Comparison of ENCODE assay signal across 7 cellular contexts in genomic region chr16:75244844-75245758, GRCh38. TPM values are rescaled to one million over a fixed set of nuclear protein-coding genes. Genes with fewer than 3 reads are reported as not detected.
DNase-seq lines count a peak whose midpoint lies in the region; ATAC-seq and TF ChIP-seq lines count a peak whose summit lies in the region.

No MANE protein-coding gene starts in this region.

- H3K4me1 Mint-ChIP-seq in endothelial cell (ENCODE audit: unreplicated experiment) = peaks cover 61% of the 10 kb centered on the region

- peak overlapping the region; percentile 59 for H3K9ac ChIP-seq in mesendoderm (ENCODE audit: low read length)

- peak overlapping the region; percentile 84 for H3K56ac ChIP-seq in mesendoderm (ENCODE audit: low read length)

- H2BK15ac ChIP-seq in mesendoderm (replicated peaks; ENCODE audit: low read depth) = no peak overlapping the region

- peaks cover 7% of the 10 kb centered on the region for H3K36me3 ChIP-seq in mesendoderm (ENCODE audit: control insufficient read depth, insufficient read depth, low read length)

- H3K4ac ChIP-seq in mesendoderm (ENCODE audit: low read depth, low read length) = peak overlapping the region; percentile 31

- H3K27me3 Mint-ChIP-seq in endothelial cell (ENCODE audit: unreplicated experiment) = peaks cover 36% of the 10 kb centered on the region

- H3K36me3 Mint-ChIP-seq in endothelial cell (ENCODE audit: low read depth, unreplicated experiment) = peaks cover 34% of the 10 kb centered on the region

- no peak overlapping the region for H4K8ac ChIP-seq in mesendoderm (ENCODE audit: low read depth, low read length)

- peak overlapping the region; percentile 10 for H2BK120ac ChIP-seq in mesendoderm (ENCODE audit: low read depth, low read length)

- H3K4me3 Mint-ChIP-seq in endothelial cell (ENCODE audit: unreplicated experiment) = peak overlapping the region; percentile 83

- H4K5ac ChIP-seq in mesendoderm (ENCODE audit: low read length) = no peak overlapping the region

- peak overlapping the region; percentile 39 for H3K18ac ChIP-seq in mesendoderm (ENCODE audit: low read length)

- peak overlapping the region; percentile 100 for H3K27ac Mint-ChIP-seq in endothelial cell (ENCODE audit: unreplicated experiment)

- peaks cover 18% of the 10 kb centered on the region for H3K4me1 ChIP-seq in mesendoderm (ENCODE audit: control insufficient read depth, low read depth, low read length)

- peak overlapping the region; percentile 80 for H2BK5ac ChIP-seq in mesendoderm (ENCODE audit: low read length)

- ATAC-seq in GM21423 (IDR thresholded peaks at IDR 0.05; ENCODE audit: unreplicated experiment) (peak; percentile 36), HG03135 (IDR thresholded peaks at IDR 0.05; ENCODE audit: unreplicated experiment) (no peak)

- H3K27me3 ChIP-seq in mesendoderm (ENCODE audit: insufficient read depth, low read length, poor library complexity) = no peaks in the 10 kb centered on the region

- TF ChIP-seq CTCF in endothelial cell (IDR thresholded peaks at IDR 0.05; ENCODE audit: unreplicated experiment) = no peak

- H3K79me1 ChIP-seq in mesendoderm (ENCODE audit: low read length) = peaks cover 29% of the 10 kb centered on the region

- WGBS in mesendoderm (ENCODE audit: extremely low coverage, insufficient coverage, low lambda C conversion rate) = no CpG with 5 or more reads among the region's 25 CpGs

- peak overlapping the region; percentile 56 for H3K23ac ChIP-seq in mesendoderm (ENCODE audit: low read length)

- H3K27ac ChIP-seq in mesendoderm (ENCODE audit: low read depth, low read length) = peak overlapping the region; percentile 92

- H3K79me2 ChIP-seq in mesendoderm (ENCODE audit: control insufficient read depth, insufficient read depth, low read length) = peaks cover 89% of the 10 kb centered on the region

- H3K4me3 ChIP-seq in mesendoderm (ENCODE audit: low read length) = no peak overlapping the region

- peak overlapping the region; percentile 82 for H2AK5ac ChIP-seq in mesendoderm (ENCODE audit: low read length)

- DNase-seq in NOMO-1 treated with dmso at 0.1 percent for 144 hours (lab: John Stamatoyannopoulos, UW; ENCODE audit: unreplicated experiment) (peak; percentile 26), endothelial cell (ENCODE audit: low spot score) (peak; percentile 79), mesendoderm (peak; percentile 98), ureter (ENCODE audit: low spot score) (peak; percentile 82), DMS79 (lab: John Stamatoyannopoulos, UW) (no peak)

- H3K9me3 Mint-ChIP-seq in endothelial cell (ENCODE audit: unreplicated experiment) = no peaks in the 10 kb centered on the region

- H3K4me2 ChIP-seq in mesendoderm (ENCODE audit: low read length) = no peak overlapping the region

RNA-seq across cellular contexts. Expression of gene BCAR1, which starts 6.3 kb away (rescaled TPM):
- total RNA-seq in endothelial cell (ENCODE audit: unreplicated experiment) = 182 TPM
- polyA plus RNA-seq in mesendoderm (2013, experiment 1 of 2) = 108 TPM
- 108 TPM for polyA plus RNA-seq in mesendoderm (2013, experiment 2 of 2)
- 81.8 TPM for total RNA-seq in ureter

RNA-seq across cellular contexts. Expression of gene CTRB1, which starts 26.3 kb away (rescaled TPM):
- not detected for total RNA-seq in endothelial cell (ENCODE audit: unreplicated experiment)
- not detected for polyA plus RNA-seq in mesendoderm (2013, experiment 1 of 2)
- 0.04 TPM for polyA plus RNA-seq in mesendoderm (2013, experiment 2 of 2)
- total RNA-seq in ureter = not detected

RNA-seq across cellular contexts. Expression of gene CTRB2, which starts 38.1 kb away (rescaled TPM):
- total RNA-seq in endothelial cell (ENCODE audit: unreplicated experiment) (not detected), ureter (not detected)
- 0.06 TPM for polyA plus RNA-seq in mesendoderm (2013, experiment 1 of 2)
- polyA plus RNA-seq in mesendoderm (2013, experiment 2 of 2) = not detected
